8 cellular contexts compared by ENCODE assay signal in genomic region chrX:131704136-131704695, GRCh38.
A peak's percentile ranks its signal among the peaks of the same experiment; 100 is the strongest.
DNase-seq lines count a peak whose midpoint lies in the region; ATAC-seq and TF ChIP-seq lines count a peak whose summit lies in the region.

No MANE protein-coding gene starts in this region.

- intact Hi-C loops in cardiac septum (cut with DNase I): no loop called here
- intact Hi-C loops in Right ventricle myocardium superior (cut with DNase I): no loop called here
- intact Hi-C loops in tibial artery (cut with DNase I; ENCODE audit: low total_unique reads): no loop called here

- no peaks in the 10 kb centered on the region for H3K27me3 ChIP-seq in lung (ENCODE audit: control insufficient read depth, insufficient read depth)
- H3K27me3 ChIP-seq in tibial artery: peaks cover 0 to 3% of the 10 kb centered on the region in 2 donors

- DNase-seq in cardiac septum (ENCODE audit: low spot score) (peak; percentile 91), Right ventricle myocardium superior (no peak), lung (ENCODE audit: low spot score) (peak; percentile 89), tibial artery (no peak), RWPE1 (ENCODE audit: low spot score) (no peak)
- peak; percentile 82 for DNase-seq in activated CD8-positive, alpha-beta memory T cell treated with anti-CD3 and anti-CD28 coated beads, Interleukin-2, amount 50 U/mL, for 1 hour (ENCODE audit: extremely low read depth)

- WGBS in lung, 2 donors: 46 to 96% methylated on average over 17 of the region's 17 CpGs

- no peaks in the 10 kb centered on the region for H3K4me1 ChIP-seq in lung (ENCODE audit: control insufficient read depth in 2 of 2, insufficient read depth in 2 of 2, low read length in 2 of 2)
- no peaks in the 10 kb centered on the region for H3K4me1 ChIP-seq in tibial artery

- CTCF ChIA-PET in RWPE1 (lab: Yijun Ruan, JAX): no interaction called here

- H3K4me3 ChIP-seq in lung (peak overlapping the region; percentile 47), tibial artery (no peak overlapping the region)

- POLR2A ChIA-PET in RWPE1 (lab: Yijun Ruan, JAX; ENCODE audit: low non-redundant PET): no interaction called here

- H3K27ac ChIP-seq in lung (ENCODE audit: low read depth in 1 of 2, low read length in 1 of 2) (peak overlapping the region in 1 of 2 donors; percentile 74), tibial artery (no peak overlapping the region), RWPE1 (no peak overlapping the region)

- TF ChIP-seq CTCF in lung (IDR thresholded peaks at IDR 0.05; ENCODE audit: control extremely low read depth, extremely low read depth): peak; percentile 41
- TF ChIP-seq CTCF in tibial artery (IDR thresholded peaks at IDR 0.05): no peak
- no peak for TF ChIP-seq CTCF in RWPE1 (conservative IDR thresholded peaks at IDR 0.05; ENCODE audit: low read depth)

- H3K36me3 ChIP-seq in lung (ENCODE audit: control insufficient read depth in 2 of 2, insufficient read depth in 2 of 2, low read length in 2 of 2): no peaks in the 10 kb centered on the region
- H3K36me3 ChIP-seq in tibial artery: no peaks in the 10 kb centered on the region

- H3K9me3 ChIP-seq in lung (ENCODE audit: control insufficient read depth in 2 of 2, insufficient read depth in 1 of 2, low read length in 1 of 2) (no peaks in the 10 kb centered on the region), tibial artery (no peaks in the 10 kb centered on the region)

- ATAC-seq in Right ventricle myocardium superior (ENCODE audit: poor library complexity): no peak
- ATAC-seq in HG03558 (IDR thresholded peaks at IDR 0.05; ENCODE audit: extremely low read depth, unreplicated experiment): peak; percentile 31
- ATAC-seq in lung (ENCODE audit: insufficient read depth, low FRiP score): peak; percentile 88
- no peak for ATAC-seq in HG03280 (IDR thresholded peaks at IDR 0.05; ENCODE audit: unreplicated experiment)

Comparison
In these comparisons a context has a peak if more than half of its experiments do, and no peak if none do; other contexts are left out.
1. DNase-seq: peak in cardiac septum (single experiment), activated CD8-positive, alpha-beta memory T cell treated with anti-CD3 and anti-CD28 coated beads, Interleukin-2, amount 50 U/mL, for 1 hour (single experiment) and lung (single experiment); none in Right ventricle myocardium superior (single experiment), tibial artery (0 of 2) and RWPE1 (single experiment).
2. ATAC-seq: peak in HG03558 (single experiment) and lung (single experiment); none in Right ventricle myocardium superior (single experiment) and HG03280 (single experiment).